In the genomic region with DNA sequence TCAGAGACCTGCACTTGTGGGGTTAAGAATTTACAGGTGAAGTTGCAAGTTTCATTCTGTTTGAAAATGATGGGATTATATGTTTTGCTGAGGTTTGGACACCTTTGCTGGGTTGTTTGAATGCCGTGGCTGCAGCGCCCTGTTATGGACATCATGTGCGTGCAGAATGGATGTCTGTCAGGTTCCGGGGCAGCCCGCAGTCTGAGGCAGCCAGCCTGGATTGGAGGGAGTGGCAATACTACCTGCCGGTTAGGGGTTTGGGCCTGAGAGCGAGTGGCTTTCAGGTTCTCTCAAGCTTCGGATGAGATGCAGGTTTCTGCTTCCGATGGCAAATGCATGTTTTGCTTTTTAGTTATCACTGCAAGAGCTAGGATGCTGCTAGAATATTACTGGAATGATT, we compare ENCODE assay signal across 9 cellular contexts. TPM values are rescaled to one million over a fixed set of nuclear protein-coding genes. Genes with fewer than 3 reads are reported as not detected.
DNase-seq lines count a peak whose midpoint lies in the region; ATAC-seq and TF ChIP-seq lines count a peak whose summit lies in the region.
"Had no signal": no experiment of that assay in that cellular context is flagged by ENCODE, and none has a peak within 500 bp of the region (broad histone marks: within the 10 kb centered on the region; RNA-seq: fewer than 3 reads in every experiment).

No MANE protein-coding gene starts in this region.

- peak; percentile 81 for DNase-seq in activated CD4-positive, alpha-beta memory T cell treated with anti-CD3 and anti-CD28 coated beads, Interleukin-2, amount 10 ng/mL, durations not matched to agents 7 days and 5 days
- DNase-seq in esophagus squamous epithelium (lab: John Stamatoyannopoulos, UW): no peak
- DNase-seq in stimulated activated effector memory CD8-positive, alpha-beta T cell treated with anti-CD3 and anti-CD28 coated beads, Interleukin-12 subunit alpha, Interleukin-12 subunit beta, amount 100 ng/mL, for 72 hours (ENCODE audit: low spot score in 2 of 2): peak; percentile 30 to 79
- DNase-seq in AG08396 (ENCODE audit: low spot score): no peak
- no peak for DNase-seq in RKO (ENCODE audit: low spot score)
- DNase-seq in NCI-H748 (lab: John Stamatoyannopoulos, UW; ENCODE audit: unreplicated experiment): no peak
- DNase-seq in NCI-H2196 (lab: John Stamatoyannopoulos, UW; ENCODE audit: unreplicated experiment): no peak
- DNase-seq: NCI-H69 had no signal

- H4K20me1 ChIP-seq in KMS-11 (ENCODE audit: insufficient read depth): no peaks in the 10 kb centered on the region

- H3K27ac Mint-ChIP-seq in activated CD4-positive, alpha-beta memory T cell treated with anti-CD3 and anti-CD28 coated beads, Interleukin-2, amount 10 ng/mL, durations not matched to agents 7 days and 5 days: peak overlapping the region; percentile 98
- H3K27ac Mint-ChIP-seq in stimulated activated effector memory CD8-positive, alpha-beta T cell treated with anti-CD3 and anti-CD28 coated beads, Interleukin-12 subunit alpha, Interleukin-12 subunit beta, amount 100 ng/mL, for 72 hours: peak overlapping the region; percentile 97

- H3K4me2 ChIP-seq in KMS-11: peak overlapping the region; percentile 99

- peaks cover 77% of the 10 kb centered on the region for H3K4me1 ChIP-seq in KMS-11 (ENCODE audit: low read depth, poor library complexity, severe bottlenecking)
- H3K4me1 ChIP-seq in esophagus squamous epithelium: peaks cover 15 to 75% (median 19%) of the 10 kb centered on the region in 3 donors

- peak overlapping the region; percentile 100 for H3K4me3 Mint-ChIP-seq in activated CD4-positive, alpha-beta memory T cell treated with anti-CD3 and anti-CD28 coated beads, Interleukin-2, amount 10 ng/mL, durations not matched to agents 7 days and 5 days
- peak overlapping the region; percentile 88 for H3K4me3 Mint-ChIP-seq in stimulated activated effector memory CD8-positive, alpha-beta T cell treated with anti-CD3 and anti-CD28 coated beads, Interleukin-12 subunit alpha, Interleukin-12 subunit beta, amount 100 ng/mL, for 72 hours

- H3K27ac ChIP-seq in KMS-11 (peak overlapping the region; percentile 96), esophagus squamous epithelium (peak overlapping the region; percentile 7 to 96 (median 90))

- TF ChIP-seq CTCF in KMS-11 (conservative IDR thresholded peaks at IDR 0.05; ENCODE audit: low read depth, low read length) (no peak), esophagus squamous epithelium (IDR thresholded peaks at IDR 0.05) (no peak)

- no peaks in the 10 kb centered on the region for H3K27me3 ChIP-seq in KMS-11 (ENCODE audit: insufficient read depth, low read depth)
- H3K27me3 ChIP-seq in esophagus squamous epithelium: no peaks in the 10 kb centered on the region

- peaks cover 82% of the 10 kb centered on the region for H3K79me2 ChIP-seq in KMS-11 (ENCODE audit: insufficient read depth, low read depth)

- peaks cover 49% of the 10 kb centered on the region for H3K36me3 Mint-ChIP-seq in activated CD4-positive, alpha-beta memory T cell treated with anti-CD3 and anti-CD28 coated beads, Interleukin-2, amount 10 ng/mL, durations not matched to agents 7 days and 5 days (ENCODE audit: low read depth)
- peaks cover 69% of the 10 kb centered on the region for H3K36me3 Mint-ChIP-seq in stimulated activated effector memory CD8-positive, alpha-beta T cell treated with anti-CD3 and anti-CD28 coated beads, Interleukin-12 subunit alpha, Interleukin-12 subunit beta, amount 100 ng/mL, for 72 hours

- intact Hi-C loops in esophagus squamous epithelium (cut with DNase I): no loop called here

- WGBS in esophagus squamous epithelium, 2 donors: 29 to 60% methylated on average over 9 of the region's 9 CpGs

- H3K27me3 Mint-ChIP-seq in activated CD4-positive, alpha-beta memory T cell treated with anti-CD3 and anti-CD28 coated beads, Interleukin-2, amount 10 ng/mL, durations not matched to agents 7 days and 5 days: no peaks in the 10 kb centered on the region

- ATAC-seq in stimulated activated effector memory CD8-positive, alpha-beta T cell treated with anti-CD3 and anti-CD28 coated beads, Interleukin-12 subunit alpha, Interleukin-12 subunit beta, amount 100 ng/mL, for 72 hours: no peak

- H3K9me3 ChIP-seq in esophagus squamous epithelium: no peaks in the 10 kb centered on the region

- H2AFZ ChIP-seq in KMS-11 (ENCODE audit: low read depth): no peak overlapping the region

- POLR2A ChIA-PET in activated CD4-positive, alpha-beta memory T cell treated with anti-CD3 and anti-CD28 coated beads, Interleukin-2, amount 10 ng/mL, durations not matched to agents 7 days and 5 days (lab: Charles Lee): interaction anchor here (0.7 to 10.4 kb wide), 23 partner anchors 8 to 1008 kb away, joined by 3 to 290 read pairs (median 13); a partner anchor contains a TSS

- H3K4me3 ChIP-seq in KMS-11 (IDR thresholded peaks at IDR 0.05; ENCODE audit: insufficient read depth, low read depth, low read length): no peak overlapping the region
- peak overlapping the region; percentile 3 to 50 (median 31) for H3K4me3 ChIP-seq in esophagus squamous epithelium

- H3K36me3 ChIP-seq in KMS-11 (ENCODE audit: insufficient read depth) (no peaks in the 10 kb centered on the region), esophagus squamous epithelium (peaks cover 0 to 5% (median 0%) of the 10 kb centered on the region in 3 donors)

- H3K9me3 Mint-ChIP-seq in activated CD4-positive, alpha-beta memory T cell treated with anti-CD3 and anti-CD28 coated beads, Interleukin-2, amount 10 ng/mL, durations not matched to agents 7 days and 5 days: no peaks in the 10 kb centered on the region
- no peaks in the 10 kb centered on the region for H3K9me3 Mint-ChIP-seq in stimulated activated effector memory CD8-positive, alpha-beta T cell treated with anti-CD3 and anti-CD28 coated beads, Interleukin-12 subunit alpha, Interleukin-12 subunit beta, amount 100 ng/mL, for 72 hours

- TF ChIP-seq POLR2A in esophagus squamous epithelium (IDR thresholded peaks at IDR 0.05): no peak

- CTCF ChIA-PET in activated CD4-positive, alpha-beta memory T cell treated with anti-CD3 and anti-CD28 coated beads, Interleukin-2, amount 10 ng/mL, durations not matched to agents 7 days and 5 days (lab: Charles Lee): interaction anchor here (1.1 to 8.9 kb wide), 8 partner anchors 7 to 193 kb away, joined by 3 to 105 read pairs (median 10); no protein-coding TSS in a partner anchor

- H3K4me1 Mint-ChIP-seq in activated CD4-positive, alpha-beta memory T cell treated with anti-CD3 and anti-CD28 coated beads, Interleukin-2, amount 10 ng/mL, durations not matched to agents 7 days and 5 days: peaks cover 71% of the 10 kb centered on the region
- H3K4me1 Mint-ChIP-seq in stimulated activated effector memory CD8-positive, alpha-beta T cell treated with anti-CD3 and anti-CD28 coated beads, Interleukin-12 subunit alpha, Interleukin-12 subunit beta, amount 100 ng/mL, for 72 hours: peaks cover 65% of the 10 kb centered on the region

- peak overlapping the region; percentile 82 for H3K9ac ChIP-seq in KMS-11

RNA-seq across cellular contexts. Expression of a gene that starts 1.1 kb away (rescaled TPM):
- 100 to 1,000 TPM in 1 of 2 experiments, 10 to 100 TPM in 1; 99.8 to 102 TPM for total RNA-seq in activated CD4-positive, alpha-beta memory T cell treated with anti-CD3 and anti-CD28 coated beads, Interleukin-2, amount 10 ng/mL, durations not matched to agents 7 days and 5 days
- total RNA-seq in esophagus squamous epithelium: 10 to 100 TPM; 13.8 to 28.2 (median 22.8) TPM

Comparison
In these comparisons a context has a peak if more than half of its experiments do, and no peak if none do; other contexts are left out.
1. DNase-seq: peak in activated CD4-positive, alpha-beta memory T cell treated with anti-CD3 and anti-CD28 coated beads, Interleukin-2, amount 10 ng/mL, durations not matched to agents 7 days and 5 days (single experiment) and stimulated activated effector memory CD8-positive, alpha-beta T cell treated with anti-CD3 and anti-CD28 coated beads, Interleukin-12 subunit alpha, Interleukin-12 subunit beta, amount 100 ng/mL, for 72 hours (2 of 2); none in esophagus squamous epithelium (single experiment), AG08396 (single experiment), RKO (single experiment), NCI-H748 (single experiment) and NCI-H2196 (single experiment).